ENCODE assay signal across 13 cellular contexts in genomic region chr5:58457040-58457439, GRCh38. TPM values are rescaled to one million over a fixed set of nuclear protein-coding genes. Genes with fewer than 3 reads are reported as not detected.
DNase-seq lines count a peak whose midpoint lies in the region; ATAC-seq and TF ChIP-seq lines count a peak whose summit lies in the region.
"Had no signal": no experiment of that assay in that cellular context is flagged by ENCODE, and none has a peak within 500 bp of the region (broad histone marks: within the 10 kb centered on the region; RNA-seq: fewer than 3 reads in every experiment).

No MANE protein-coding gene starts in this region.

- peaks cover 19% of the 10 kb centered on the region for H3K4me1 Mint-ChIP-seq in Caco-2 (ENCODE audit: low read depth, unreplicated experiment)

- peak overlapping the region; percentile 35 for H3K4me3 Mint-ChIP-seq in Caco-2 (ENCODE audit: unreplicated experiment)
- H3K4me3 Mint-ChIP-seq: CD4-positive, CD25-positive, alpha-beta regulatory T cell; natural killer cell treated with Interleukin-12 subunit alpha and Interleukin-12 subunit beta and Interleukin-15 and Interleukin-18, amount 100 ng/mL, for 72 hours; T-helper 17 cell had no signal

- peaks cover 55% of the 10 kb centered on the region for H4K20me1 ChIP-seq in hepatocyte (ENCODE audit: insufficient read depth, poor library complexity, severe bottlenecking)

- no peaks in the 10 kb centered on the region for H3K27me3 ChIP-seq in Caco-2 (replicated peaks; ENCODE audit: control insufficient read depth, insufficient read depth, low read length)
- no peaks in the 10 kb centered on the region for H3K27me3 ChIP-seq in hepatocyte
- H3K27me3 ChIP-seq in rectal smooth muscle tissue (ENCODE audit: control insufficient read depth, insufficient read depth, low read length): no peaks in the 10 kb centered on the region
- H3K27me3 ChIP-seq: gastroesophageal sphincter had no signal

- H3K27ac ChIP-seq in hepatocyte (peak overlapping the region; percentile 7), rectal smooth muscle tissue (ENCODE audit: low read depth, low read length) (no peak overlapping the region)

- no peak overlapping the region for H3K9ac ChIP-seq in rectal smooth muscle tissue (ENCODE audit: low read length)

- peaks cover 60% of the 10 kb centered on the region for H3K79me2 ChIP-seq in hepatocyte

- no peak for ATAC-seq in HG03442 (IDR thresholded peaks at IDR 0.05; ENCODE audit: unreplicated experiment)
- ATAC-seq: gastroesophageal sphincter; natural killer cell treated with Interleukin-12 subunit alpha and Interleukin-12 subunit beta and Interleukin-15 and Interleukin-18, amount 100 ng/mL, for 72 hours; T-helper 17 cell had no signal

- no peaks in the 10 kb centered on the region for H3K27me3 Mint-ChIP-seq in Caco-2 (ENCODE audit: insufficient read depth, unreplicated experiment)

- H3K9me2 ChIP-seq in hepatocyte (replicated peaks; ENCODE audit: insufficient read depth): no peaks in the 10 kb centered on the region

- peaks cover 74% of the 10 kb centered on the region for H3K36me3 Mint-ChIP-seq in Caco-2 (ENCODE audit: insufficient read depth, unreplicated experiment)
- H3K36me3 Mint-ChIP-seq: CD4-positive, CD25-positive, alpha-beta regulatory T cell had no signal

- no peak for TF ChIP-seq CTCF in Caco-2 (IDR thresholded peaks at IDR 0.05; ENCODE audit: insufficient read depth in 1 of 2, low read depth in 1 of 2, low read length in 1 of 2, severe bottlenecking in 1 of 2, unreplicated experiment in 1 of 2)
- TF ChIP-seq CTCF in astrocyte of the cerebellum (IDR thresholded peaks at IDR 0.05; ENCODE audit: low read depth, low read length, missing control alignments): no peak
- TF ChIP-seq CTCF in hepatocyte (IDR thresholded peaks at IDR 0.05; ENCODE audit: poor library complexity): no peak

- WGBS in hepatocyte (ENCODE audit: low lambda C conversion rate, missing lambda C conversion rate): 43% methylated on average over 4 of the region's 4 CpGs

- in situ Hi-C loops in astrocyte of the cerebellum (cut with HindIII; ENCODE audit: low sequenced_read_pairs): no loop called here

- no peak overlapping the region for H3K27ac Mint-ChIP-seq in Caco-2 (ENCODE audit: unreplicated experiment)
- H3K27ac Mint-ChIP-seq: CD4-positive, CD25-positive, alpha-beta regulatory T cell; natural killer cell treated with Interleukin-12 subunit alpha and Interleukin-12 subunit beta and Interleukin-15 and Interleukin-18, amount 100 ng/mL, for 72 hours; T-helper 17 cell had no signal

- no peak for TF ChIP-seq POLR2A in erythroblast (IDR thresholded peaks at IDR 0.05; ENCODE audit: low read length)

- no peak overlapping the region for H2AFZ ChIP-seq in hepatocyte

- CTCF ChIA-PET in Caco-2 (lab: Charles Lee): no interaction called here

- H3K9me3 Mint-ChIP-seq in Caco-2 (ENCODE audit: unreplicated experiment): no peaks in the 10 kb centered on the region
- H3K9me3 Mint-ChIP-seq: natural killer cell treated with Interleukin-12 subunit alpha and Interleukin-12 subunit beta and Interleukin-15 and Interleukin-18, amount 100 ng/mL, for 72 hours had no signal

- POLR2A ChIA-PET in Caco-2 (lab: Charles Lee): no interaction called here

- no peaks in the 10 kb centered on the region for H3K9me3 ChIP-seq in Caco-2
- H3K9me3 ChIP-seq in hepatocyte (ENCODE audit: low read depth): no peaks in the 10 kb centered on the region
- H3K9me3 ChIP-seq: gastroesophageal sphincter had no signal

- no peak overlapping the region for H3K4me3 ChIP-seq in Caco-2 (ENCODE audit: low read depth, low read length)
- peak overlapping the region; percentile 69 for H3K4me3 ChIP-seq in astrocyte of the cerebellum (ENCODE audit: low read depth, low read length)
- peak overlapping the region; percentile 85 for H3K4me3 ChIP-seq in hepatocyte
- H3K4me3 ChIP-seq in rectal smooth muscle tissue (ENCODE audit: low read length): peak overlapping the region; percentile 24

- H3K4me2 ChIP-seq in hepatocyte: peak overlapping the region; percentile 92

- DNase-seq in Caco-2: no peak
- no peak for DNase-seq in astrocyte of the cerebellum (ENCODE audit: low read depth)
- no peak for DNase-seq in hepatocyte (ENCODE audit: low spot score)
- no peak for DNase-seq in erythroblast (lab: John Stamatoyannopoulos, UW)
- no peak for DNase-seq in NCI-H2029 treated with DMSO at 0.1 percent for 48 hours (lab: John Stamatoyannopoulos, UW)
- no peak for DNase-seq in NCI-H1930 (lab: John Stamatoyannopoulos, UW)
- DNase-seq: CD4-positive, CD25-positive, alpha-beta regulatory T cell; NCI-H748 treated with DMSO at 0.1 percent for 48 hours; T-helper 17 cell had no signal

- BruUV-seq in Caco-2 (replicated peaks; lab: Mats Ljungman, UMichigan): no TSS peak

- intact Hi-C loops in Caco-2 (cut with micrococcal nuclease; ENCODE audit: unreplicated experiment): no loop called here

- H3K36me3 ChIP-seq in Caco-2 (ENCODE audit: control insufficient read depth, insufficient read depth, low read length) (peaks cover 3% of the 10 kb centered on the region; the same call in 1 of the 2 replicates), hepatocyte (replicated peaks; ENCODE audit: insufficient read depth, low read depth) (peaks cover 12% of the 10 kb centered on the region), rectal smooth muscle tissue (ENCODE audit: control insufficient read depth, insufficient read depth, low read length) (peaks cover 6% of the 10 kb centered on the region)

- H3K4me1 ChIP-seq in Caco-2: peaks cover 10% of the 10 kb centered on the region; the same call in 1 of the 2 replicates
- peaks cover 15% of the 10 kb centered on the region for H3K4me1 ChIP-seq in hepatocyte (ENCODE audit: insufficient read depth)
- H3K4me1 ChIP-seq in rectal smooth muscle tissue (ENCODE audit: control insufficient read depth, insufficient read depth, low read length): peaks cover 2% of the 10 kb centered on the region

RNA-seq across cellular contexts. Expression of gene PLK2, which starts 2.8 kb away (rescaled TPM):
- total RNA-seq in Caco-2 (2022): 31.9 and 39.2 TPM in 2 replicates
- 183 and 186 TPM in 2 replicates for total RNA-seq in hepatocyte
- 96.2 and 98.0 TPM in 2 replicates for polyA plus RNA-seq in hepatocyte

RNA-seq across cellular contexts. Expression of gene GAPT, which starts 34.2 kb away (rescaled TPM):
- not detected in 2 replicates for total RNA-seq in Caco-2 (2022)
- not detected in 2 replicates for total RNA-seq in hepatocyte
- polyA plus RNA-seq in hepatocyte: not detected in 2 replicates
